1 cellular context compared by ENCODE assay signal in the genomic region with DNA sequence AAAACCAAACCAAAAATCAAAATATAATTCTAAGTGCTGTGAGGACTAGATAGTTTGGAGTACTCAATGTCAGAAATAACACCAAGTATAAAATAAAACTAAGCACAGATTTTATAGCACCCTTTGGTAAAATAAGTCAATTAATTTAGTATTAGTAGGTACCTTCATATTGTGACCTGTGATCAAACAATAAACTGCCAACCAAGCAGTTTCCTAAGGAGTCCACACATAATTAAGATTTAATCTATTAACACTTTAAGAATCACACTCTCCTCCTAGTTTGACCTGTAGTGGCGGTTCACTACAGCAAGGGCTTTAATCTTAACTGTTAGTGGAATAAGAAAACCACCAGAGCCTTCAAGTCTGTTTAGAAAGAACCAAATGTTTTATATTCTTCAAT.
TF ChIP-seq lines count a peak whose summit lies in the region.

No MANE protein-coding gene starts in this region.

TF ChIP-seq in H1, 55 proteins besides CTCF, POLR2A, EP300 and RAD21:
- TF ChIP-seq, protein P1, sequence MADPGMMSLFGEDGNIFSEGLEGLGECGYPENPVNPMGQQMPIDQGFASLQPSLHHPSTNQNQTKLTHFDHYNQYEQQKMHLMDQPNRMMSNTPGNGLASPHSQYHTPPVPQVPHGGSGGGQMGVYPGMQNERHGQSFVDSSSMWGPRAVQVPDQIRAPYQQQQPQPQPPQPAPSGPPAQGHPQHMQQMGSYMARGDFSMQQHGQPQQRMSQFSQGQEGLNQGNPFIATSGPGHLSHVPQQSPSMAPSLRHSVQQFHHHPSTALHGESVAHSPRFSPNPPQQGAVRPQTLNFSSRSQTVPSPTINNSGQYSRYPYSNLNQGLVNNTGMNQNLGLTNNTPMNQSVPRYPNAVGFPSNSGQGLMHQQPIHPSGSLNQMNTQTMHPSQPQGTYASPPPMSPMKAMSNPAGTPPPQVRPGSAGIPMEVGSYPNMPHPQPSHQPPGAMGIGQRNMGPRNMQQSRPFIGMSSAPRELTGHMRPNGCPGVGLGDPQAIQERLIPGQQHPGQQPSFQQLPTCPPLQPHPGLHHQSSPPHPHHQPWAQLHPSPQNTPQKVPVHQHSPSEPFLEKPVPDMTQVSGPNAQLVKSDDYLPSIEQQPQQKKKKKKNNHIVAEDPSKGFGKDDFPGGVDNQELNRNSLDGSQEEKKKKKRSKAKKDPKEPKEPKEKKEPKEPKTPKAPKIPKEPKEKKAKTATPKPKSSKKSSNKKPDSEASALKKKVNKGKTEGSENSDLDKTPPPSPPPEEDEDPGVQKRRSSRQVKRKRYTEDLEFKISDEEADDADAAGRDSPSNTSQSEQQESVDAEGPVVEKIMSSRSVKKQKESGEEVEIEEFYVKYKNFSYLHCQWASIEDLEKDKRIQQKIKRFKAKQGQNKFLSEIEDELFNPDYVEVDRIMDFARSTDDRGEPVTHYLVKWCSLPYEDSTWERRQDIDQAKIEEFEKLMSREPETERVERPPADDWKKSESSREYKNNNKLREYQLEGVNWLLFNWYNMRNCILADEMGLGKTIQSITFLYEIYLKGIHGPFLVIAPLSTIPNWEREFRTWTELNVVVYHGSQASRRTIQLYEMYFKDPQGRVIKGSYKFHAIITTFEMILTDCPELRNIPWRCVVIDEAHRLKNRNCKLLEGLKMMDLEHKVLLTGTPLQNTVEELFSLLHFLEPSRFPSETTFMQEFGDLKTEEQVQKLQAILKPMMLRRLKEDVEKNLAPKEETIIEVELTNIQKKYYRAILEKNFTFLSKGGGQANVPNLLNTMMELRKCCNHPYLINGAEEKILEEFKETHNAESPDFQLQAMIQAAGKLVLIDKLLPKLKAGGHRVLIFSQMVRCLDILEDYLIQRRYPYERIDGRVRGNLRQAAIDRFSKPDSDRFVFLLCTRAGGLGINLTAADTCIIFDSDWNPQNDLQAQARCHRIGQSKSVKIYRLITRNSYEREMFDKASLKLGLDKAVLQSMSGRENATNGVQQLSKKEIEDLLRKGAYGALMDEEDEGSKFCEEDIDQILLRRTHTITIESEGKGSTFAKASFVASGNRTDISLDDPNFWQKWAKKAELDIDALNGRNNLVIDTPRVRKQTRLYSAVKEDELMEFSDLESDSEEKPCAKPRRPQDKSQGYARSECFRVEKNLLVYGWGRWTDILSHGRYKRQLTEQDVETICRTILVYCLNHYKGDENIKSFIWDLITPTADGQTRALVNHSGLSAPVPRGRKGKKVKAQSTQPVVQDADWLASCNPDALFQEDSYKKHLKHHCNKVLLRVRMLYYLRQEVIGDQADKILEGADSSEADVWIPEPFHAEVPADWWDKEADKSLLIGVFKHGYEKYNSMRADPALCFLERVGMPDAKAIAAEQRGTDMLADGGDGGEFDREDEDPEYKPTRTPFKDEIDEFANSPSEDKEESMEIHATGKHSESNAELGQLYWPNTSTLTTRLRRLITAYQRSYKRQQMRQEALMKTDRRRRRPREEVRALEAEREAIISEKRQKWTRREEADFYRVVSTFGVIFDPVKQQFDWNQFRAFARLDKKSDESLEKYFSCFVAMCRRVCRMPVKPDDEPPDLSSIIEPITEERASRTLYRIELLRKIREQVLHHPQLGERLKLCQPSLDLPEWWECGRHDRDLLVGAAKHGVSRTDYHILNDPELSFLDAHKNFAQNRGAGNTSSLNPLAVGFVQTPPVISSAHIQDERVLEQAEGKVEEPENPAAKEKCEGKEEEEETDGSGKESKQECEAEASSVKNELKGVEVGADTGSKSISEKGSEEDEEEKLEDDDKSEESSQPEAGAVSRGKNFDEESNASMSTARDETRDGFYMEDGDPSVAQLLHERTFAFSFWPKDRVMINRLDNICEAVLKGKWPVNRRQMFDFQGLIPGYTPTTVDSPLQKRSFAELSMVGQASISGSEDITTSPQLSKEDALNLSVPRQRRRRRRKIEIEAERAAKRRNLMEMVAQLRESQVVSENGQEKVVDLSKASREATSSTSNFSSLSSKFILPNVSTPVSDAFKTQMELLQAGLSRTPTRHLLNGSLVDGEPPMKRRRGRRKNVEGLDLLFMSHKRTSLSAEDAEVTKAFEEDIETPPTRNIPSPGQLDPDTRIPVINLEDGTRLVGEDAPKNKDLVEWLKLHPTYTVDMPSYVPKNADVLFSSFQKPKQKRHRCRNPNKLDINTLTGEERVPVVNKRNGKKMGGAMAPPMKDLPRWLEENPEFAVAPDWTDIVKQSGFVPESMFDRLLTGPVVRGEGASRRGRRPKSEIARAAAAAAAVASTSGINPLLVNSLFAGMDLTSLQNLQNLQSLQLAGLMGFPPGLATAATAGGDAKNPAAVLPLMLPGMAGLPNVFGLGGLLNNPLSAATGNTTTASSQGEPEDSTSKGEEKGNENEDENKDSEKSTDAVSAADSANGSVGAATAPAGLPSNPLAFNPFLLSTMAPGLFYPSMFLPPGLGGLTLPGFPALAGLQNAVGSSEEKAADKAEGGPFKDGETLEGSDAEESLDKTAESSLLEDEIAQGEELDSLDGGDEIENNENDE (IDR thresholded peaks at IDR 0.05; ENCODE audit: insufficient replicate concordance, low read length), result no peak
- TF ChIP-seq KDM5A (IDR thresholded peaks at IDR 0.05; ENCODE audit: low read length), result no peak
- no peak for TF ChIP-seq RBBP5 (IDR thresholded peaks at IDR 0.05; ENCODE audit: borderline replicate concordance, low read depth, low read length)
- no peak for TF ChIP-seq CEBPB (IDR thresholded peaks at IDR 0.05; ENCODE audit: low read depth, low read length)
- TF ChIP-seq BACH1 (IDR thresholded peaks at IDR 0.05; ENCODE audit: low read length), result no peak
- TF ChIP-seq POLR2AphosphoS5 (IDR thresholded peaks at IDR 0.05; ENCODE audit: low read depth, low read length), result no peak
- no peak for TF ChIP-seq KDM1A (IDR thresholded peaks at IDR 0.05; ENCODE audit: borderline replicate concordance, low read length)
- no peak for TF ChIP-seq TBP (IDR thresholded peaks at IDR 0.05; ENCODE audit: low read depth, low read length)
- no peak for TF ChIP-seq POU5F1 (IDR thresholded peaks at IDR 0.05; ENCODE audit: low read depth, low read length)
